Comparison of ENCODE assay signal across 16 cellular contexts in genomic region chr9:89811356-89811755, GRCh38.
"Had no signal": no experiment of that assay in that cellular context is flagged by ENCODE, and none has a peak within 500 bp of the region (broad histone marks: within the 10 kb centered on the region; RNA-seq: fewer than 3 reads in every experiment).

No MANE protein-coding gene starts in this region.

- DNase-seq: dermis blood vessel endothelial cell; erythroblast; foreskin keratinocyte; immature natural killer cell; left cardiac atrium; left ventricle myocardium inferior; pancreas; right cardiac atrium; small intestine; stimulated activated CD4-positive, alpha-beta T cell treated with anti-CD3 and anti-CD28 coated beads, Interleukin-12 subunit alpha, Interleukin-12 subunit beta, amount 100 ng/mL, for 4 hours; transverse colon had no signal

- H3K4me3 ChIP-seq: left ventricle myocardium inferior, pancreas, thoracic aorta, transverse colon, vagina had no signal

- H3K4me1 ChIP-seq: foreskin keratinocyte, pancreas had no signal

- H3K36me3 ChIP-seq: left ventricle myocardium inferior, pancreas, thoracic aorta, transverse colon, vagina had no signal

- H3K36me3 Mint-ChIP-seq: immature natural killer cell; naive thymus-derived CD4-positive, alpha-beta T cell had no signal

- H3K27me3 ChIP-seq: foreskin keratinocyte, pancreas, transverse colon, vagina had no signal

- H3K9me3 Mint-ChIP-seq: immature natural killer cell; naive thymus-derived CD4-positive, alpha-beta T cell; stimulated activated naive CD8-positive, alpha-beta T cell treated with anti-CD3 and anti-CD28 coated beads, Interleukin-15, Interleukin-2, amounts not matched to agents 100 ng/mL and 50 ng/mL, for 24 hours had no signal

- H3K9me3 ChIP-seq: left ventricle myocardium inferior, pancreas, thoracic aorta, transverse colon, vagina had no signal

- H3K4me3 Mint-ChIP-seq: immature natural killer cell; naive thymus-derived CD4-positive, alpha-beta T cell; stimulated activated naive CD8-positive, alpha-beta T cell treated with anti-CD3 and anti-CD28 coated beads, Interleukin-15, Interleukin-2, amounts not matched to agents 100 ng/mL and 50 ng/mL, for 24 hours had no signal

- H3K4me1 Mint-ChIP-seq: immature natural killer cell had no signal

- H3K27ac ChIP-seq: foreskin keratinocyte, left ventricle myocardium inferior, pancreas, thoracic aorta, transverse colon, vagina had no signal

- H3K27ac Mint-ChIP-seq: immature natural killer cell; naive thymus-derived CD4-positive, alpha-beta T cell; progenitor cell of endocrine pancreas; stimulated activated naive CD8-positive, alpha-beta T cell treated with anti-CD3 and anti-CD28 coated beads, Interleukin-15, Interleukin-2, amounts not matched to agents 100 ng/mL and 50 ng/mL, for 24 hours had no signal

- ATAC-seq: foreskin keratinocyte; left cardiac atrium; naive thymus-derived CD4-positive, alpha-beta T cell; pancreas; right cardiac atrium had no signal
